Comparison of ENCODE assay signal across 8 cellular contexts in the genomic region with DNA sequence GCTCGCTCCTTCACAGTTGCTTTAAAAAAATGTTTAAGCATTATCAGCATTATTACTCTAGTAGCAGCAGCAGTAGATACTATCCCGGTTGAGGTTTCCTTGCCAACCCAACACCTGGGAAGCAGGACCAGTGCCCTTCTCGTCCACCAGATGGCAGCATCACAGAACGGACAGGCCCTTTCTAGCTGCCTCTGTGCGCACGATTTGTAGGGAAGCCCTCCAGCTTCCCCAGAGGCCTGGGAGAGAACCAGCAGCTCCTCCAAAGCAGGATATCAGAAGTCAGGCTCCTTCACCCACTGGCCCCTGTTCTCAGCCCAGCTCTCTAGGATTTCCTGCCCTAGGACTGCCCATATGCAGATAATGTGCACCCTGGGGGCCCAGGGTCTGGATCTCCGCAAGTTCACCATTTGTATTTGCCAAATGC. TPM values are rescaled to one million over a fixed set of nuclear protein-coding genes. Genes with fewer than 3 reads are reported as not detected.
A peak's percentile ranks its signal among the peaks of the same experiment; 100 is the strongest.
DNase-seq lines count a peak whose midpoint lies in the region; ATAC-seq and TF ChIP-seq lines count a peak whose summit lies in the region.

No MANE protein-coding gene starts in this region.

- H3K4me3 ChIP-seq in LNCaP clone FGC (ENCODE audit: low read depth, low read length) (no peak overlapping the region), fibroblast of villous mesenchyme (ENCODE audit: low read depth, low read length) (no peak overlapping the region), neutrophil (ENCODE audit: low read depth in 1 of 2, low read length in 1 of 2) (no peak overlapping the region)

- H3K27me3 Mint-ChIP-seq in activated T-helper 1 cell treated with anti-CD3 and anti-CD28 coated beads, Interleukin-12 subunit alpha, Interleukin-12 subunit beta, Interleukin-2, Interleukin-4 antibody, amounts not matched to agents 30 ng/mL and 10 ng/mL and 1 ng/mL, durations not matched to agents 14 hours and 24 hours and 36 hours (ENCODE audit: insufficient read depth) = peaks cover 13% of the 10 kb centered on the region

- intact Hi-C loops in activated T-helper 1 cell treated with anti-CD3 and anti-CD28 coated beads, Interleukin-12 subunit alpha, Interleukin-12 subunit beta, Interleukin-2, Interleukin-4 antibody, amounts not matched to agents 30 ng/mL and 10 ng/mL and 1 ng/mL, durations not matched to agents 14 hours and 24 hours and 36 hours (cut with micrococcal nuclease) = loop anchor here (1.0 to 5.0 kb wide), 5 partner anchors 230 to 912 kb away; partner anchors contain the start of gene ARMC8

- H3K36me3 Mint-ChIP-seq in activated T-helper 1 cell treated with anti-CD3 and anti-CD28 coated beads, Interleukin-12 subunit alpha, Interleukin-12 subunit beta, Interleukin-2, Interleukin-4 antibody, amounts not matched to agents 30 ng/mL and 10 ng/mL and 1 ng/mL, durations not matched to agents 14 hours and 24 hours and 36 hours (ENCODE audit: low read depth) = no peaks in the 10 kb centered on the region

- H3K27ac ChIP-seq in neutrophil (no peak overlapping the region), substantia nigra (ENCODE audit: low read depth, low read length, poor library complexity, severe bottlenecking) (no peak overlapping the region)

- H3K4me3 Mint-ChIP-seq in activated T-helper 1 cell treated with anti-CD3 and anti-CD28 coated beads, Interleukin-12 subunit alpha, Interleukin-12 subunit beta, Interleukin-2, Interleukin-4 antibody, amounts not matched to agents 30 ng/mL and 10 ng/mL and 1 ng/mL, durations not matched to agents 14 hours and 24 hours and 36 hours = no peak overlapping the region

- H3K9me3 Mint-ChIP-seq in activated T-helper 1 cell treated with anti-CD3 and anti-CD28 coated beads, Interleukin-12 subunit alpha, Interleukin-12 subunit beta, Interleukin-2, Interleukin-4 antibody, amounts not matched to agents 30 ng/mL and 10 ng/mL and 1 ng/mL, durations not matched to agents 14 hours and 24 hours and 36 hours = no peaks in the 10 kb centered on the region

- H3K27me3 ChIP-seq in neutrophil = peaks cover 48% of the 10 kb centered on the region

- no peaks in the 10 kb centered on the region for H3K4me1 ChIP-seq in neutrophil (ENCODE audit: control insufficient read depth in 1 of 2, insufficient read depth in 1 of 2, low read depth in 1 of 2, low read length in 1 of 2)

- ATAC-seq in GM21717 (IDR thresholded peaks at IDR 0.05; ENCODE audit: unreplicated experiment) = peak; percentile 67

- no peaks in the 10 kb centered on the region for H3K4me1 Mint-ChIP-seq in activated T-helper 1 cell treated with anti-CD3 and anti-CD28 coated beads, Interleukin-12 subunit alpha, Interleukin-12 subunit beta, Interleukin-2, Interleukin-4 antibody, amounts not matched to agents 30 ng/mL and 10 ng/mL and 1 ng/mL, durations not matched to agents 14 hours and 24 hours and 36 hours (ENCODE audit: low read depth)

- no peak overlapping the region for H3K27ac Mint-ChIP-seq in activated T-helper 1 cell treated with anti-CD3 and anti-CD28 coated beads, Interleukin-12 subunit alpha, Interleukin-12 subunit beta, Interleukin-2, Interleukin-4 antibody, amounts not matched to agents 30 ng/mL and 10 ng/mL and 1 ng/mL, durations not matched to agents 14 hours and 24 hours and 36 hours

- TF ChIP-seq CTCF in LNCaP clone FGC (IDR thresholded peaks at IDR 0.05; ENCODE audit: control insufficient read depth, extremely low read depth, insufficient read depth) = peak; percentile 98
- peak; percentile 94 for TF ChIP-seq CTCF in fibroblast of villous mesenchyme (IDR thresholded peaks at IDR 0.05; ENCODE audit: insufficient read depth, low read depth, low read length)
- peak; percentile 57 for TF ChIP-seq CTCF in neutrophil (IDR thresholded peaks at IDR 0.05)

- no peaks in the 10 kb centered on the region for H3K9me3 ChIP-seq in neutrophil

- no peaks in the 10 kb centered on the region for H3K36me3 ChIP-seq in neutrophil

- peak; percentile 90 for DNase-seq in DMS53 (lab: John Stamatoyannopoulos, UW)
- peak; percentile 69 for DNase-seq in LNCaP clone FGC (ENCODE audit: low read depth)
- peak; percentile 82 for DNase-seq in RKO (ENCODE audit: low spot score)
- DNase-seq in activated T-helper 1 cell treated with anti-CD3 and anti-CD28 coated beads, Interleukin-12 subunit alpha, Interleukin-12 subunit beta, Interleukin-2, Interleukin-4 antibody, amounts not matched to agents 30 ng/mL and 10 ng/mL and 1 ng/mL, durations not matched to agents 14 hours and 24 hours and 36 hours (ENCODE audit: low spot score) = peak; percentile 42
- DNase-seq in fibroblast of villous mesenchyme (ENCODE audit: low read depth) = peak; percentile 80
- peak in 41 of 49 donors; percentile 4 to 79 (median 56) for DNase-seq in substantia nigra (lab: John Stamatoyannopoulos, UW)

RNA-seq across cellular contexts. Expression of gene ESYT3, which starts 16.8 kb away (rescaled TPM):
- 0.34 and 0.44 TPM in 2 replicates for total RNA-seq in activated T-helper 1 cell treated with anti-CD3 and anti-CD28 coated beads, Interleukin-12 subunit alpha, Interleukin-12 subunit beta, Interleukin-2, Interleukin-4 antibody, amounts not matched to agents 30 ng/mL and 10 ng/mL and 1 ng/mL, durations not matched to agents 14 hours and 24 hours and 36 hours
- total RNA-seq in fibroblast of villous mesenchyme = under 0.01 TPM in 2 replicates
